Comparison of ENCODE assay signal across 1 cellular context in the genomic region with DNA sequence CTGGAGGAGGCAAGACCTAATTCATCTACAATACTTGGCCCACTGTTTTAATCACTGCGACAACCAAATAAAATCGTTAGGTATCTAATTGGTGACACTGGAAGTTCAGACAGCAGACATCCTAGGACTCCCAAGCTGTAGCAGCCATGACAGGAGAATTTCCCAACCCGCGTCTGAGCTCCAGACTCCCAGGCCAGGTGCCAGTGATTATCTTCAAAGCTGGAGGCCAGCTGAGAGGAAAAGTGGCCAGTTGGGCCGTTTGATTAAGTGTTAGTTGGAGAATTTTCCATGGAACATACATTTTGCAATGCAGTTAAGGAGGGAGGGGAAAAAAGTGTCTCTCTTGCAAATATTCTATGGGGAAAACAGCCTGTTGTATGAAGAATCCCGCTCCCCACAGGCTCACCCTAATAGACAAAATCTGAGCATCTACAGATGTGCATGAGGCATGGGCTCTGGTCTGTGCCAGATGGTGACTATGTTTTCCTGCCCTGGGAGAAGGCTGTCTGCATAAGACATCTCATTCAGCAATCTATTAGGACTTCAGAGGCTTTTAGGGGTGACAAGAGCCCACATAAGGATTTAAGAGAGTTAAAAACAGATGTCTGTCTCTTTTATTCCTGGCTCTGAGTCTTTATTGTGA.
TF ChIP-seq lines count a peak whose summit lies in the region.

No MANE protein-coding gene starts in this region.

TF ChIP-seq in GM23338, 12 proteins besides CTCF, POLR2A, EP300 and RAD21 (continued from another document):
- TF ChIP-seq, protein P1, sequence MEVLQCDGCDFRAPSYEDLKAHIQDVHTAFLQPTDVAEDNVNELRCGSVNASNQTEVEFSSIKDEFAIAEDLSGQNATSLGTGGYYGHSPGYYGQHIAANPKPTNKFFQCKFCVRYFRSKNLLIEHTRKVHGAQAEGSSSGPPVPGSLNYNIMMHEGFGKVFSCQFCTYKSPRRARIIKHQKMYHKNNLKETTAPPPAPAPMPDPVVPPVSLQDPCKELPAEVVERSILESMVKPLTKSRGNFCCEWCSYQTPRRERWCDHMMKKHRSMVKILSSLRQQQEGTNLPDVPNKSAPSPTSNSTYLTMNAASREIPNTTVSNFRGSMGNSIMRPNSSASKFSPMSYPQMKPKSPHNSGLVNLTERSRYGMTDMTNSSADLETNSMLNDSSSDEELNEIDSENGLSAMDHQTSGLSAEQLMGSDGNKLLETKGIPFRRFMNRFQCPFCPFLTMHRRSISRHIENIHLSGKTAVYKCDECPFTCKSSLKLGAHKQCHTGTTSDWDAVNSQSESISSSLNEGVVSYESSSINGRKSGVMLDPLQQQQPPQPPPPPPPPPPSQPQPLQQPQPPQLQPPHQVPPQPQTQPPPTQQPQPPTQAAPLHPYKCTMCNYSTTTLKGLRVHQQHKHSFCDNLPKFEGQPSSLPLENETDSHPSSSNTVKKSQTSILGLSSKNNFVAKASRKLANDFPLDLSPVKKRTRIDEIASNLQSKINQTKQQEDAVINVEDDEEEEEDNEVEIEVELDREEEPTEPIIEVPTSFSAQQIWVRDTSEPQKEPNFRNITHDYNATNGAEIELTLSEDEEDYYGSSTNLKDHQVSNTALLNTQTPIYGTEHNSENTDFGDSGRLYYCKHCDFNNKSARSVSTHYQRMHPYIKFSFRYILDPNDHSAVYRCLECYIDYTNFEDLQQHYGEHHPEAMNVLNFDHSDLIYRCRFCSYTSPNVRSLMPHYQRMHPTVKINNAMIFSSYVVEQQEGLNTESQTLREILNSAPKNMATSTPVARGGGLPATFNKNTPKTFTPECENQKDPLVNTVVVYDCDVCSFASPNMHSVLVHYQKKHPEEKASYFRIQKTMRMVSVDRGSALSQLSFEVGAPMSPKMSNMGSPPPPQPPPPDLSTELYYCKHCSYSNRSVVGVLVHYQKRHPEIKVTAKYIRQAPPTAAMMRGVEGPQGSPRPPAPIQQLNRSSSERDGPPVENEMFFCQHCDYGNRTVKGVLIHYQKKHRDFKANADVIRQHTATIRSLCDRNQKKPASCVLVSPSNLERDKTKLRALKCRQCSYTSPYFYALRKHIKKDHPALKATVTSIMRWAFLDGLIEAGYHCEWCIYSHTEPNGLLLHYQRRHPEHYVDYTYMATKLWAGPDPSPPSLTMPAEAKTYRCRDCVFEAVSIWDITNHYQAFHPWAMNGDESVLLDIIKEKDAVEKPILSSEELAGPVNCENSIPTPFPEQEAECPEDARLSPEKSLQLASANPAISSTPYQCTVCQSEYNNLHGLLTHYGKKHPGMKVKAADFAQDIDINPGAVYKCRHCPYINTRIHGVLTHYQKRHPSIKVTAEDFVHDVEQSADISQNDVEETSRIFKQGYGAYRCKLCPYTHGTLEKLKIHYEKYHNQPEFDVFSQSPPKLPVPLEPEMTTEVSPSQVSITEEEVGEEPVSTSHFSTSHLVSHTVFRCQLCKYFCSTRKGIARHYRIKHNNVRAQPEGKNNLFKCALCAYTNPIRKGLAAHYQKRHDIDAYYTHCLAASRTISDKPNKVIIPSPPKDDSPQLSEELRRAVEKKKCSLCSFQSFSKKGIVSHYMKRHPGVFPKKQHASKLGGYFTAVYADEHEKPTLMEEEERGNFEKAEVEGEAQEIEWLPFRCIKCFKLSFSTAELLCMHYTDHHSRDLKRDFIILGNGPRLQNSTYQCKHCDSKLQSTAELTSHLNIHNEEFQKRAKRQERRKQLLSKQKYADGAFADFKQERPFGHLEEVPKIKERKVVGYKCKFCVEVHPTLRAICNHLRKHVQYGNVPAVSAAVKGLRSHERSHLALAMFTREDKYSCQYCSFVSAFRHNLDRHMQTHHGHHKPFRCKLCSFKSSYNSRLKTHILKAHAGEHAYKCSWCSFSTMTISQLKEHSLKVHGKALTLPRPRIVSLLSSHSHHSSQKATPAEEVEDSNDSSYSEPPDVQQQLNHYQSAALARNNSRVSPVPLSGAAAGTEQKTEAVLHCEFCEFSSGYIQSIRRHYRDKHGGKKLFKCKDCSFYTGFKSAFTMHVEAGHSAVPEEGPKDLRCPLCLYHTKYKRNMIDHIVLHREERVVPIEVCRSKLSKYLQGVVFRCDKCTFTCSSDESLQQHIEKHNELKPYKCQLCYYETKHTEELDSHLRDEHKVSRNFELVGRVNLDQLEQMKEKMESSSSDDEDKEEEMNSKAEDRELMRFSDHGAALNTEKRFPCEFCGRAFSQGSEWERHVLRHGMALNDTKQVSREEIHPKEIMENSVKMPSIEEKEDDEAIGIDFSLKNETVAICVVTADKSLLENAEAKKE (CRISPR knock-in tag; IDR thresholded peaks at IDR 0.05): no peak
- no peak for TF ChIP-seq EZH2 (IDR thresholded peaks at IDR 0.05; ENCODE audit: low read depth, unreplicated experiment)
- no peak for TF ChIP-seq ZNF114 (CRISPR knock-in tag; IDR thresholded peaks at IDR 0.05)
- TF ChIP-seq EZH2phosphoT487 (IDR thresholded peaks at IDR 0.05; ENCODE audit: unreplicated experiment): no peak
- TF ChIP-seq NANOG (IDR thresholded peaks at IDR 0.05; ENCODE audit: borderline replicate concordance): no peak
- no peak for TF ChIP-seq CREB1 (CRISPR knock-in tag; IDR thresholded peaks at IDR 0.05; ENCODE audit: low read depth)
- TF ChIP-seq, protein P2, sequence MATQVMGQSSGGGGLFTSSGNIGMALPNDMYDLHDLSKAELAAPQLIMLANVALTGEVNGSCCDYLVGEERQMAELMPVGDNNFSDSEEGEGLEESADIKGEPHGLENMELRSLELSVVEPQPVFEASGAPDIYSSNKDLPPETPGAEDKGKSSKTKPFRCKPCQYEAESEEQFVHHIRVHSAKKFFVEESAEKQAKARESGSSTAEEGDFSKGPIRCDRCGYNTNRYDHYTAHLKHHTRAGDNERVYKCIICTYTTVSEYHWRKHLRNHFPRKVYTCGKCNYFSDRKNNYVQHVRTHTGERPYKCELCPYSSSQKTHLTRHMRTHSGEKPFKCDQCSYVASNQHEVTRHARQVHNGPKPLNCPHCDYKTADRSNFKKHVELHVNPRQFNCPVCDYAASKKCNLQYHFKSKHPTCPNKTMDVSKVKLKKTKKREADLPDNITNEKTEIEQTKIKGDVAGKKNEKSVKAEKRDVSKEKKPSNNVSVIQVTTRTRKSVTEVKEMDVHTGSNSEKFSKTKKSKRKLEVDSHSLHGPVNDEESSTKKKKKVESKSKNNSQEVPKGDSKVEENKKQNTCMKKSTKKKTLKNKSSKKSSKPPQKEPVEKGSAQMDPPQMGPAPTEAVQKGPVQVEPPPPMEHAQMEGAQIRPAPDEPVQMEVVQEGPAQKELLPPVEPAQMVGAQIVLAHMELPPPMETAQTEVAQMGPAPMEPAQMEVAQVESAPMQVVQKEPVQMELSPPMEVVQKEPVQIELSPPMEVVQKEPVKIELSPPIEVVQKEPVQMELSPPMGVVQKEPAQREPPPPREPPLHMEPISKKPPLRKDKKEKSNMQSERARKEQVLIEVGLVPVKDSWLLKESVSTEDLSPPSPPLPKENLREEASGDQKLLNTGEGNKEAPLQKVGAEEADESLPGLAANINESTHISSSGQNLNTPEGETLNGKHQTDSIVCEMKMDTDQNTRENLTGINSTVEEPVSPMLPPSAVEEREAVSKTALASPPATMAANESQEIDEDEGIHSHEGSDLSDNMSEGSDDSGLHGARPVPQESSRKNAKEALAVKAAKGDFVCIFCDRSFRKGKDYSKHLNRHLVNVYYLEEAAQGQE (IDR thresholded peaks at IDR 0.05; ENCODE audit: unreplicated experiment): no peak
- TF ChIP-seq POLR2AphosphoS5 (IDR thresholded peaks at IDR 0.05; ENCODE audit: low read depth): no peak
- TF ChIP-seq, protein P3, sequence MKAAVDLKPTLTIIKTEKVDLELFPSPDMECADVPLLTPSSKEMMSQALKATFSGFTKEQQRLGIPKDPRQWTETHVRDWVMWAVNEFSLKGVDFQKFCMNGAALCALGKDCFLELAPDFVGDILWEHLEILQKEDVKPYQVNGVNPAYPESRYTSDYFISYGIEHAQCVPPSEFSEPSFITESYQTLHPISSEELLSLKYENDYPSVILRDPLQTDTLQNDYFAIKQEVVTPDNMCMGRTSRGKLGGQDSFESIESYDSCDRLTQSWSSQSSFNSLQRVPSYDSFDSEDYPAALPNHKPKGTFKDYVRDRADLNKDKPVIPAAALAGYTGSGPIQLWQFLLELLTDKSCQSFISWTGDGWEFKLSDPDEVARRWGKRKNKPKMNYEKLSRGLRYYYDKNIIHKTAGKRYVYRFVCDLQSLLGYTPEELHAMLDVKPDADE (IDR thresholded peaks at IDR 0.05): no peak
- TF ChIP-seq STAT1 (IDR thresholded peaks at IDR 0.05; ENCODE audit: unreplicated experiment): no peak
- TF ChIP-seq ZNF331 (CRISPR knock-in tag; IDR thresholded peaks at IDR 0.05; ENCODE audit: low read depth): no peak
